ENCODE assay signal across 1 cellular context in the genomic region with DNA sequence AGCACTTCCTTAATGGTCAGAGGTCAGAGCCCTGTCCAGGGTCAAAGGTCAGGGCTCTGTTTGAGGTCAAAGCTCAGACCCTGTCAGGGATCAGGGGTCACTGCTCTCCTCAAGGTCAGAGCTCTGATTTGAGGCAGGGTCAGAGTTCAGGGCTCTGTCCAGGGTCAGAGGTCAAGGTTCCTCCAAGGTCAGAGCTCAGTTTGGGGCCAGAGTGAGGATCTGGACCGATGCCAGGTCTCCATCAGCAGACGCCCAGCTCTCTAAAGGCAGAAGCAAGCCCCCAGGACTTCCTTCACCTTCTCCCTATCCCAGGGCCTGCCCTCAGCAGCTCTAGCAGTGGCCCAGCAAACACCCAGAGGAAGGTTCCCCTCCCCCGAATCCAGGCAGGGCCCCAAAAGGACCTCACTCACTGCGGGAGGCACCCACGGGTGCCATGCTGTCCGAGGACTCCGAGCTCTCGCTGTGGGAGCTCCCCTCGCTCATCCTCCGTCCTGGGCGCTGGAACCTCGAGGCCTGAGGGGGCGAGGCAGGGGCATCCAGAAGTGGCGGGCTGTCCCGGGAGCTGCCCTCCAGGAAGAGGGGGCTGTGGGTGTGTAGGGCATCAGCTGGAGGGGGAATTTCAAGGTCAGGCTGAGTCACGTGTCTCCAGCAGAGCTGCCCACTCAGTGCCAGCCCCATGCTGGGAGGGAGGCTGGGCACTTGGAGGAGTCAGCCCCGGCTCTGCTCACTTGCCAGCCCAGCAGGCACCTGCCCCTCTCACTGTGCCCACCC.
TF ChIP-seq lines count a peak whose summit lies in the region.

No MANE protein-coding gene starts in this region.

TF ChIP-seq in IMR-90, 13 proteins besides CTCF, POLR2A, EP300 and RAD21:
- TF ChIP-seq, protein P1, sequence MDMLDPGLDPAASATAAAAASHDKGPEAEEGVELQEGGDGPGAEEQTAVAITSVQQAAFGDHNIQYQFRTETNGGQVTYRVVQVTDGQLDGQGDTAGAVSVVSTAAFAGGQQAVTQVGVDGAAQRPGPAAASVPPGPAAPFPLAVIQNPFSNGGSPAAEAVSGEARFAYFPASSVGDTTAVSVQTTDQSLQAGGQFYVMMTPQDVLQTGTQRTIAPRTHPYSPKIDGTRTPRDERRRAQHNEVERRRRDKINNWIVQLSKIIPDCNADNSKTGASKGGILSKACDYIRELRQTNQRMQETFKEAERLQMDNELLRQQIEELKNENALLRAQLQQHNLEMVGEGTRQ (IDR thresholded peaks at IDR 0.05; ENCODE audit: low read depth, low read length) = no peak
- TF ChIP-seq, protein P2, sequence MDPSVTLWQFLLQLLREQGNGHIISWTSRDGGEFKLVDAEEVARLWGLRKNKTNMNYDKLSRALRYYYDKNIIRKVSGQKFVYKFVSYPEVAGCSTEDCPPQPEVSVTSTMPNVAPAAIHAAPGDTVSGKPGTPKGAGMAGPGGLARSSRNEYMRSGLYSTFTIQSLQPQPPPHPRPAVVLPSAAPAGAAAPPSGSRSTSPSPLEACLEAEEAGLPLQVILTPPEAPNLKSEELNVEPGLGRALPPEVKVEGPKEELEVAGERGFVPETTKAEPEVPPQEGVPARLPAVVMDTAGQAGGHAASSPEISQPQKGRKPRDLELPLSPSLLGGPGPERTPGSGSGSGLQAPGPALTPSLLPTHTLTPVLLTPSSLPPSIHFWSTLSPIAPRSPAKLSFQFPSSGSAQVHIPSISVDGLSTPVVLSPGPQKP (IDR thresholded peaks at IDR 0.05; ENCODE audit: borderline replicate concordance, low read depth, low read length) = no peak
- TF ChIP-seq RFX5 (IDR thresholded peaks at IDR 0.05; ENCODE audit: low read depth, low read length) = no peak
- no peak for TF ChIP-seq NFE2L2 (IDR thresholded peaks at IDR 0.05; ENCODE audit: low read depth, low read length)
- no peak for TF ChIP-seq MAZ (IDR thresholded peaks at IDR 0.05; ENCODE audit: borderline replicate concordance, low read depth, low read length)
- no peak for TF ChIP-seq RCOR1 (IDR thresholded peaks at IDR 0.05; ENCODE audit: insufficient replicate concordance, low read length)
- TF ChIP-seq CEBPB (IDR thresholded peaks at IDR 0.05; ENCODE audit: low read depth, low read length) = no peak
- no peak for TF ChIP-seq SMC3 (IDR thresholded peaks at IDR 0.05; ENCODE audit: low read depth, low read length)
- no peak for TF ChIP-seq CHD1 (IDR thresholded peaks at IDR 0.05; ENCODE audit: low read depth, low read length)
